ENCODE assay signal across 12 cellular contexts in the genomic region with DNA sequence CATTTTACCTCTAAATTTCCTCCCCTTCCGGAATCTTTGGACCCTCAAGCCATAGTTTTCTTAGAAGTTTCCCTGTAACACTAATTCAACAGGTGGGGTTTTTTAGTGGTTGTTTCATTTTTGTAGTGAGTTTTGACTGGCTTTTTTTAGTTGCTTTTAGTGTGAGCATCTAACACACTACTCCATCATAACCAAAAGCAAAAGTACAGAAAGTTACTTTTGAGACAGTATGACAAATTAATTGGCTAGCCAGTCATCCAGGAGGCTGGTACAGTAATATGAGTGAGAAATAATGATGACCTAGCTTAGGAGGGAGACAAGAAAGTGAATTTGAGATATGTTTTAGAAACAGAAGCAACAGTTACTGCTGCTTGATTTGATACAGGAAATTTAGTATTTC.
A peak's percentile ranks its signal among the peaks of the same experiment; 100 is the strongest.
DNase-seq lines count a peak whose midpoint lies in the region; ATAC-seq, FAIRE-seq and TF ChIP-seq lines count a peak whose summit lies in the region.
"Had no signal": no experiment of that assay in that cellular context is flagged by ENCODE, and none has a peak within 500 bp of the region (broad histone marks: within the 10 kb centered on the region; RNA-seq: fewer than 3 reads in every experiment).

No MANE protein-coding gene starts in this region.

- peak overlapping the region; percentile 24 for H3K4me2 ChIP-seq in mammary epithelial cell (ENCODE audit: insufficient read depth, low read depth, low read length)
- H3K4me2 ChIP-seq: neural progenitor cell had no signal

- H2AFZ ChIP-seq in mammary epithelial cell (ENCODE audit: low read depth, low read length) = no peak overlapping the region
- H2AFZ ChIP-seq: neural progenitor cell had no signal

- H3K79me2 ChIP-seq in mammary epithelial cell (ENCODE audit: insufficient read depth, low read length) = no peaks in the 10 kb centered on the region

- CTCF ChIA-PET in mammary epithelial cell (lab: Charles Lee; ENCODE audit: low non-redundant PET) = no interaction called here

- H3K27ac ChIP-seq in mammary epithelial cell (ENCODE audit: insufficient read depth, low read depth, low read length) = no peak overlapping the region
- H3K27ac ChIP-seq: neural progenitor cell had no signal

- H4K20me1 ChIP-seq in mammary epithelial cell (ENCODE audit: insufficient read depth, low read length) = no peaks in the 10 kb centered on the region

- TF ChIP-seq CTCF in mammary epithelial cell (conservative IDR thresholded peaks at IDR 0.05 in 1 of 2, IDR thresholded peaks at IDR 0.05 in 1 of 2; ENCODE audit: extremely low read depth in 1 of 2, insufficient read depth in 1 of 2, low read depth in 1 of 2, low read length in 2 of 2) = no peak

- no peak overlapping the region for H3K9ac ChIP-seq in mammary epithelial cell (ENCODE audit: insufficient read depth, low read length)
- H3K9ac ChIP-seq: neural progenitor cell had no signal

- WGBS in mammary epithelial cell (ENCODE audit: low coverage, missing lambda C conversion rate) = 100% methylated on average over 1 of the region's 1 CpG

- no peak for FAIRE-seq in urothelium cell line (lab: Jason Lieb, UNC)

- H3K4me1 ChIP-seq in mammary epithelial cell (ENCODE audit: insufficient read depth, low read length) = no peaks in the 10 kb centered on the region
- H3K4me1 ChIP-seq: neural progenitor cell had no signal

- no peaks in the 10 kb centered on the region for H3K9me3 ChIP-seq in mammary epithelial cell (replicated peaks; ENCODE audit: insufficient read depth, low read length)

- H3K27me3 ChIP-seq in mammary epithelial cell (ENCODE audit: insufficient read depth, low read length) (no peaks in the 10 kb centered on the region), H7 (ENCODE audit: control insufficient read depth, insufficient read depth, low read length) (no peaks in the 10 kb centered on the region)
- H3K27me3 ChIP-seq: neural progenitor cell had no signal

- intact Hi-C loops in mammary epithelial cell (cut with micrococcal nuclease) = no loop called here

- H3K4me3 ChIP-seq in mammary epithelial cell (replicated peaks in 1 of 3; ENCODE audit: insufficient read depth in 1 of 3, low read depth in 2 of 3, low read length in 3 of 3) (no peak overlapping the region), H7 (ENCODE audit: insufficient read depth, low read depth, low read length) (no peak overlapping the region)
- H3K4me3 ChIP-seq: neural progenitor cell had no signal

- in situ Hi-C loops in mammary epithelial cell (cut with MboI; ENCODE audit: low sequenced_read_pairs in 2 of 2) = loop anchor here in 1 of 2 donors (25.0 kb wide), 1 partner anchor 692 kb away; the partner anchor contains the start of gene ENOX1

- dilution Hi-C loops in mammary epithelial cell (cut with HindIII; ENCODE audit: low sequenced_read_pairs) = no loop called here

- no TSS peak for BruUV-seq in mammary epithelial cell (replicated peaks; lab: Mats Ljungman, UMichigan)

- ATAC-seq in GM18519 (IDR thresholded peaks at IDR 0.05; ENCODE audit: low FRiP score, unreplicated experiment) = peak; percentile 81
- ATAC-seq in GM21381 (IDR thresholded peaks at IDR 0.05; ENCODE audit: unreplicated experiment) = peak; percentile 71
- peak; percentile 72 for ATAC-seq in HG03097 (IDR thresholded peaks at IDR 0.05; ENCODE audit: low FRiP score, unreplicated experiment)

- DNase-seq in mammary epithelial cell (no peak), NCI-H2196 (lab: John Stamatoyannopoulos, UW; ENCODE audit: unreplicated experiment) (no peak), H7 (no peak), urothelium cell line (ENCODE audit: low spot score) (no peak)
- DNase-seq in activated effector memory CD4-positive, alpha-beta T cell treated with anti-CD3 and anti-CD28 coated beads, Interleukin-2, amount 50 U/mL, for 16 hours = no peak
- DNase-seq: effector memory CD4-positive, alpha-beta T cell; NCI-H2029; stimulated activated CD4-positive, alpha-beta T cell treated with anti-CD3 and anti-CD28 coated beads, Interleukin-4, amount 100 ng/mL, for 24 hours had no signal

- H3K36me3 ChIP-seq in mammary epithelial cell (ENCODE audit: insufficient read depth, low read length) (no peaks in the 10 kb centered on the region), H7 (replicated peaks; ENCODE audit: control insufficient read depth, insufficient read depth, low read length) (no peaks in the 10 kb centered on the region)
- H3K36me3 ChIP-seq: neural progenitor cell had no signal
